11 cellular contexts compared by ENCODE assay signal in the genomic region with DNA sequence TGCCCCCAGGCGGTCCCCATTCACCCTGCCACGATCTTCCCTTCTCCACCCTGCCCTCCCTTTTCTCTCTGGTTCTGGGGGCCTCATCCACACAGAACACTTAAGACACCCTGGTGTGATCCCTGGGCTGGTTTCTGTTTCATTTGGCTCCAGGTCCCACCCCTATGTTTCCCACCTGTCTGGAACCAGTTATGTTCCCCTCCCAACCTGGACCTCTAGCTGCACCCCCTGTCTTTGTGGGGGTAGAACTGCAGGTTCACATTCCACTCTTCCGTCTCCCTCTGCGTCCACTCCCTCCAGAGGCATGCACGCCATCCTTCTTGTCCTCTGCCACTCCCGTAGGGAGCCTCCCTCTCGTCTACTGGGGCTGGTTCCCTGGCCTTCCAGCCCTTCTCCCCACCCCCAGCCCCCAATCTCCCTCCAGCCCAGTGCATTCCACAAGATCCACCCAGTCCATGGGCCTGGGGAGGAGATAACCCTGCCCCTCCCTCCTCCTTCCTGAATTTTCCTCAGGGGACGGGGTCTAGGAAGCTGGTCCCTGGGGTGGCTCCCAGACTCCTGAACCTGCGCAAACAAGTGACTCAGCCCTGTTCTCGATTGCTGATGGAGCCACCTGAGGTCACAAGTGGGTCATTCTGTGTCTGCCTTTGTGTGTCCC.
DNase-seq lines count a peak whose midpoint lies in the region; ATAC-seq and TF ChIP-seq lines count a peak whose summit lies in the region.
"Had no signal": no experiment of that assay in that cellular context is flagged by ENCODE, and none has a peak within 500 bp of the region (broad histone marks: within the 10 kb centered on the region; RNA-seq: fewer than 3 reads in every experiment).

No MANE protein-coding gene starts in this region.

- DNase-seq in DND-41 (no peak), SW480 (ENCODE audit: low spot score) (peak; percentile 34), cardiac muscle cell (ENCODE audit: low read depth in 1 of 2, low spot score in 1 of 2) (no peak), renal cortical epithelial cell (ENCODE audit: low read depth) (peak; percentile 40)
- DNase-seq: CD4-positive, alpha-beta T cell; NCI-H446; retina had no signal

- no peaks in the 10 kb centered on the region for H3K9me3 ChIP-seq in DND-41 (ENCODE audit: insufficient read depth, low read length, severe bottlenecking)
- no peaks in the 10 kb centered on the region for H3K9me3 ChIP-seq in cardiac muscle cell (ENCODE audit: low read depth)

- no peak overlapping the region for H3K4me2 ChIP-seq in DND-41 (ENCODE audit: insufficient read depth, low read length)

- peaks cover 9% of the 10 kb centered on the region for H3K27me3 ChIP-seq in DND-41 (ENCODE audit: insufficient read depth, low read length, poor library complexity)
- H3K27me3 ChIP-seq in cardiac muscle cell = peaks cover 14% of the 10 kb centered on the region

- no peaks in the 10 kb centered on the region for H3K36me3 ChIP-seq in DND-41 (ENCODE audit: insufficient read depth, low read length)
- no peaks in the 10 kb centered on the region for H3K36me3 ChIP-seq in cardiac muscle cell

- no peak overlapping the region for H2AFZ ChIP-seq in DND-41 (ENCODE audit: low read depth, low read length)

- H3K4me3 ChIP-seq in DND-41 (ENCODE audit: low read depth in 1 of 2, low read length in 2 of 2) (no peak overlapping the region), cardiac muscle cell (no peak overlapping the region)

- no peak overlapping the region for H3K9ac ChIP-seq in DND-41 (ENCODE audit: low read depth, low read length)

- H3K4me1 ChIP-seq in DND-41 (ENCODE audit: insufficient read depth, low read length) (no peaks in the 10 kb centered on the region), cardiac muscle cell (ENCODE audit: low read depth) (no peaks in the 10 kb centered on the region)

- ATAC-seq in DND-41 (ENCODE audit: insufficient read depth, low read depth) = no peak
- no peak for ATAC-seq in GM18873 (IDR thresholded peaks at IDR 0.05; ENCODE audit: low FRiP score, unreplicated experiment)
- no peak for ATAC-seq in HG03469 (IDR thresholded peaks at IDR 0.05; ENCODE audit: unreplicated experiment)
- ATAC-seq in GM21723 (IDR thresholded peaks at IDR 0.05; ENCODE audit: unreplicated experiment) = no peak
- ATAC-seq in GM21825 (IDR thresholded peaks at IDR 0.05; ENCODE audit: unreplicated experiment) = no peak

- peak; percentile 21 for TF ChIP-seq CTCF in DND-41 (IDR thresholded peaks at IDR 0.05; ENCODE audit: borderline replicate concordance, extremely low read depth, low read length, poor library complexity, severe bottlenecking)
- TF ChIP-seq CTCF in cardiac muscle cell (IDR thresholded peaks at IDR 0.05; ENCODE audit: low read depth, low read length) = peak; percentile 12

- H3K79me2 ChIP-seq in DND-41 (ENCODE audit: insufficient read depth, low read length) = no peaks in the 10 kb centered on the region

- H4K20me1 ChIP-seq in DND-41 (ENCODE audit: insufficient read depth, low read length) = no peaks in the 10 kb centered on the region

- H3K27ac ChIP-seq in DND-41 (ENCODE audit: low read length) = no peak overlapping the region
- no peak overlapping the region for H3K27ac ChIP-seq in cardiac muscle cell

Comparison
In these comparisons a context has a peak if more than half of its experiments do, and no peak if none do; other contexts are left out.
1. DNase-seq: peak in SW480 (single experiment) and renal cortical epithelial cell (single experiment); none in DND-41 (single experiment) and cardiac muscle cell (0 of 2).